Comparison of ENCODE assay signal across 1 cellular context in the genomic region with DNA sequence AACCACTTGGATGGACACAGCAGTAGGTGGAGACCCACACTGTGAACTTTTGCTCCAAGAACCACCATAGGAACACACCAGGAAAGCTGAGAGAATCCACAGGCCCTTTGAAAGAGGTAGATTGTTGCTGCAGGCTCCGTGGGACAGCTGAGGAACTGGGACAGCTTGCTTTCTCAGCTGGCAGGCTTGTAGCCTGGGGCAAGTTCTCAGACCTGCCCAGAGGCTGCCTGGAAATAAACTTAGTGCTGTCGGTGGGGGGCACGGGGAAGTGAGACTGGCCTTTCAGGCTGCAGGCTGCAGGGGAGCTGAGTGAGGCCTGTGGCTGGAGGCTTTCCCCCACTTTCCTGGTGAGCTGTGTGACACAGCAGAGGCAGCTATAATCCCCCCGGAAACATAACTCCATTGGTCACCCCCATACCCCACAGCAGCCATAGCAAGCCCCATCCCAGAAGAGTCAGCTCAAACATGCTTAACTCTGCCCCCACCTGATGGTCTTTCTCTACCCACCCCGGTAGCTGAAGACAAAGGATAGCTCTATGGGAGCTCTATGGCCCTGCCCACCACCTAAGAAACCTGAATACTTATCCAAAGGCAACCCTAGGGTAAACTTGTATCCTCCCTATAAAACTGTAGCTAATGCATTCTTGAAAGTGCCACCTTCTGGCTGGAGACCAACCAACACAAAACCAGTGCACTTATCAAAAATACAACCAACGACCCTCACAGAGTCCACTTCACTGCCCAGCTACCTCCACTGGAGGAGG.
TF ChIP-seq lines count a peak whose summit lies in the region.

No MANE protein-coding gene starts in this region.

TF ChIP-seq in HEK293, 187 proteins besides CTCF, POLR2A, EP300 and RAD21 (continued from another document):
- no peak for TF ChIP-seq ZNF18 (tag by site-specific recombination; IDR thresholded peaks at IDR 0.05)
- no peak for TF ChIP-seq ZNF518A (tag by site-specific recombination; conservative IDR thresholded peaks at IDR 0.05; ENCODE audit: low read depth)
- no peak for TF ChIP-seq ZNF658 (tag by site-specific recombination; IDR thresholded peaks at IDR 0.05)
